In genomic region chr19:10756371-10756770, GRCh38 we compare ENCODE assay signal across 1 cellular context.
TF ChIP-seq lines count a peak whose summit lies in the region.

No MANE protein-coding gene starts in this region.

TF ChIP-seq in GM12878, 131 proteins besides CTCF, POLR2A, EP300 and RAD21:
- TF ChIP-seq ZNF384 (IDR thresholded peaks at IDR 0.05; ENCODE audit: borderline replicate concordance, low read depth, low read length) (no peak), ATF3 (IDR thresholded peaks at IDR 0.05; ENCODE audit: borderline replicate concordance, extremely low read depth, low read depth, low read length) (no peak), CHD1 (IDR thresholded peaks at IDR 0.05; ENCODE audit: low read depth, low read length) (no peak), CBX5 (IDR thresholded peaks at IDR 0.05; ENCODE audit: low read depth) (no peak), PKNOX1 (IDR thresholded peaks at IDR 0.05) (no peak), IRF3 (IDR thresholded peaks at IDR 0.05) (no peak), SIX5 (IDR thresholded peaks at IDR 0.05; ENCODE audit: low read depth, low read length, severe bottlenecking) (no peak)
